ENCODE assay signal across 9 cellular contexts in genomic region chr6:24990944-24991747, GRCh38. TPM values are rescaled to one million over a fixed set of nuclear protein-coding genes. Genes with fewer than 3 reads are reported as not detected.
DNase-seq lines count a peak whose midpoint lies in the region; ATAC-seq and TF ChIP-seq lines count a peak whose summit lies in the region.
"Had no signal": no experiment of that assay in that cellular context is flagged by ENCODE, and none has a peak within 500 bp of the region (broad histone marks: within the 10 kb centered on the region; RNA-seq: fewer than 3 reads in every experiment).

No MANE protein-coding gene starts in this region.

- DNase-seq in Calu3, result no peak
- no peak for DNase-seq in activated CD4-positive, alpha-beta memory T cell treated with anti-CD3 and anti-CD28 coated beads for 36 hours
- DNase-seq in naive thymus-derived CD4-positive, alpha-beta T cell, result peak in 5 of 9 donors; percentile 30 to 50 (median 31)
- DNase-seq in SKM-1 treated with dmso at 0.1 percent for 144 hours (lab: John Stamatoyannopoulos, UW; ENCODE audit: unreplicated experiment), result no peak
- no peak for DNase-seq in effector CD4-positive, alpha-beta T cell
- no peak for DNase-seq in pons (ENCODE audit: low spot score)
- DNase-seq in left colon, result no peak

- ATAC-seq in GM21526 (IDR thresholded peaks at IDR 0.05; ENCODE audit: low FRiP score, unreplicated experiment) (peak; percentile 16), left colon (no peak)
- ATAC-seq in naive thymus-derived CD4-positive, alpha-beta T cell, result peak; percentile 36

- peak overlapping the region; percentile 37 for H3K4me3 ChIP-seq in naive thymus-derived CD4-positive, alpha-beta T cell (ENCODE audit: low read length)
- H3K4me3 ChIP-seq: testis had no signal

- H3K4me1 Mint-ChIP-seq in Calu3 (ENCODE audit: low read depth, unreplicated experiment), result peaks cover 54% of the 10 kb centered on the region
- peaks cover 67% of the 10 kb centered on the region for H3K4me1 Mint-ChIP-seq in activated CD4-positive, alpha-beta memory T cell treated with anti-CD3 and anti-CD28 coated beads for 36 hours (ENCODE audit: low read depth)
- peaks cover 46 to 88% (median 81%) of the 10 kb centered on the region in 7 donors for H3K4me1 Mint-ChIP-seq in naive thymus-derived CD4-positive, alpha-beta T cell

- H3K27me3 ChIP-seq in naive thymus-derived CD4-positive, alpha-beta T cell (ENCODE audit: control insufficient read depth in 2 of 2, insufficient read depth in 2 of 2, low read length in 2 of 2), result no peaks in the 10 kb centered on the region
- H3K27me3 ChIP-seq: testis had no signal

- no TSS peak for BruUV-seq in Calu3 (replicated peaks; lab: Mats Ljungman, UMichigan)

- peak overlapping the region; percentile 61 for H3K27ac ChIP-seq in naive thymus-derived CD4-positive, alpha-beta T cell (ENCODE audit: low read depth, low read length)
- H3K27ac ChIP-seq: testis had no signal

- intact Hi-C loops in Calu3 (cut with micrococcal nuclease; ENCODE audit: unreplicated experiment), result loop anchor here (2.0 to 5.0 kb wide), 2 partner anchors 59 to 80 kb away; no protein-coding TSS in a partner anchor
- intact Hi-C loops in activated CD4-positive, alpha-beta memory T cell treated with anti-CD3 and anti-CD28 coated beads for 36 hours (cut with micrococcal nuclease), result no loop called here
- intact Hi-C loops in naive thymus-derived CD4-positive, alpha-beta T cell (cut with micrococcal nuclease), result loop anchor here in 1 of 2 donors (2.0 to 5.0 kb wide), 2 partner anchors 16 to 79 kb away; no protein-coding TSS in a partner anchor
- intact Hi-C loops in left colon (cut with DNase I, micrococcal nuclease), result loop anchor here in 1 of 2 donors (10.0 kb wide), 1 partner anchor 136 kb away; no protein-coding TSS in a partner anchor

- CTCF ChIA-PET in Calu3 (lab: Charles Lee), result interaction anchor here (0.6 to 3.7 kb wide), 31 partner anchors 8 to 1025 kb away, joined by 3 to 127 read pairs (median 4); partner anchors contain the start of gene KIAA0319
- CTCF ChIA-PET in activated CD4-positive, alpha-beta memory T cell treated with anti-CD3 and anti-CD28 coated beads for 36 hours (lab: Charles Lee), result interaction anchor here (0.6 to 7.5 kb wide), 59 partner anchors 10 to 356 kb away, joined by 3 to 195 read pairs (median 7); partner anchors contain the start of gene RIPOR2
- CTCF ChIA-PET in naive thymus-derived CD4-positive, alpha-beta T cell (lab: Charles Lee), result interaction anchor here (0.6 to 11.3 kb wide), 43 partner anchors 9 to 145 kb away, joined by 3 to 293 read pairs (median 8); partner anchors contain the start of gene RIPOR2

- peak overlapping the region; percentile 2 for H3K27ac Mint-ChIP-seq in Calu3 (ENCODE audit: unreplicated experiment)
- peak overlapping the region; percentile 76 for H3K27ac Mint-ChIP-seq in activated CD4-positive, alpha-beta memory T cell treated with anti-CD3 and anti-CD28 coated beads for 36 hours
- H3K27ac Mint-ChIP-seq in naive thymus-derived CD4-positive, alpha-beta T cell, result peak overlapping the region; percentile 73 to 96 (median 88)

- no peaks in the 10 kb centered on the region for H3K9me3 ChIP-seq in naive thymus-derived CD4-positive, alpha-beta T cell (ENCODE audit: control insufficient read depth in 2 of 3, low read length in 3 of 3)
- H3K9me3 ChIP-seq: testis had no signal

- H3K4me3 Mint-ChIP-seq in Calu3 (ENCODE audit: low read depth, unreplicated experiment), result no peak overlapping the region
- no peak overlapping the region for H3K4me3 Mint-ChIP-seq in activated CD4-positive, alpha-beta memory T cell treated with anti-CD3 and anti-CD28 coated beads for 36 hours
- H3K4me3 Mint-ChIP-seq in naive thymus-derived CD4-positive, alpha-beta T cell, result peak overlapping the region; percentile 50 to 81 (median 68)

- peaks cover 8% of the 10 kb centered on the region for H3K9me3 Mint-ChIP-seq in Calu3 (ENCODE audit: low read depth, unreplicated experiment)
- peaks cover 12% of the 10 kb centered on the region for H3K9me3 Mint-ChIP-seq in activated CD4-positive, alpha-beta memory T cell treated with anti-CD3 and anti-CD28 coated beads for 36 hours
- peaks cover 0 to 15% (median 4%) of the 10 kb centered on the region in 11 donors for H3K9me3 Mint-ChIP-seq in naive thymus-derived CD4-positive, alpha-beta T cell

- H3K36me3 ChIP-seq in naive thymus-derived CD4-positive, alpha-beta T cell (ENCODE audit: control insufficient read depth in 2 of 3, insufficient read depth in 3 of 3, low read length in 3 of 3), result no peaks in the 10 kb centered on the region

- no peaks in the 10 kb centered on the region for H3K27me3 Mint-ChIP-seq in Calu3 (ENCODE audit: unreplicated experiment)
- H3K27me3 Mint-ChIP-seq in activated CD4-positive, alpha-beta memory T cell treated with anti-CD3 and anti-CD28 coated beads for 36 hours, result no peaks in the 10 kb centered on the region
- no peaks in the 10 kb centered on the region for H3K27me3 Mint-ChIP-seq in naive thymus-derived CD4-positive, alpha-beta T cell

- no peaks in the 10 kb centered on the region for H3K36me3 Mint-ChIP-seq in Calu3 (ENCODE audit: insufficient read depth, unreplicated experiment)
- peaks cover 9% of the 10 kb centered on the region for H3K36me3 Mint-ChIP-seq in activated CD4-positive, alpha-beta memory T cell treated with anti-CD3 and anti-CD28 coated beads for 36 hours
- peaks cover 0 to 44% (median 13%) of the 10 kb centered on the region in 5 donors for H3K36me3 Mint-ChIP-seq in naive thymus-derived CD4-positive, alpha-beta T cell

- no peak for TF ChIP-seq CTCF in Calu3 (IDR thresholded peaks at IDR 0.05; ENCODE audit: unreplicated experiment)

- H3K4me1 ChIP-seq in naive thymus-derived CD4-positive, alpha-beta T cell (ENCODE audit: control insufficient read depth in 2 of 2, insufficient read depth in 2 of 2, low read length in 2 of 2), result peaks cover 11 to 28% of the 10 kb centered on the region in 2 donors
- H3K4me1 ChIP-seq: testis had no signal

- POLR2A ChIA-PET in activated CD4-positive, alpha-beta memory T cell treated with anti-CD3 and anti-CD28 coated beads for 36 hours (lab: Charles Lee), result interaction anchor here (0.9 to 2.0 kb wide), 12 partner anchors 9 to 135 kb away, joined by 3 to 7 read pairs (median 4); partner anchors contain the start of gene RIPOR2
- POLR2A ChIA-PET in naive thymus-derived CD4-positive, alpha-beta T cell (lab: Charles Lee), result interaction anchor here (0.8 to 55.8 kb wide), 29 partner anchors 10 to 216 kb away, joined by 3 to 1138 read pairs (median 7); partner anchors contain the start of gene RIPOR2

RNA-seq across cellular contexts. Expression of gene RIPOR2, which starts 55.4 kb away (rescaled TPM):
- total RNA-seq in Calu3 (2022) (0.47 and 4.7 TPM in 2 replicates), left colon (1 to 10 TPM; 1.7 to 2.8 TPM)
- 10 to 100 TPM; 64.5 to 68.7 TPM for total RNA-seq in activated CD4-positive, alpha-beta memory T cell treated with anti-CD3 and anti-CD28 coated beads for 36 hours
- total RNA-seq in naive thymus-derived CD4-positive, alpha-beta T cell, result 100 to 1,000 TPM; 246 to 576 (median 431) TPM
- 100 to 1,000 TPM; 532 to 813 TPM for polyA plus RNA-seq in naive thymus-derived CD4-positive, alpha-beta T cell

Comparison
In these comparisons a context has a peak if more than half of its experiments do, and no peak if none do; other contexts are left out.
1. DNase-seq: peak in naive thymus-derived CD4-positive, alpha-beta T cell (5 of 9); none in Calu3 (single experiment), activated CD4-positive, alpha-beta memory T cell treated with anti-CD3 and anti-CD28 coated beads for 36 hours (single experiment), SKM-1 treated with dmso at 0.1 percent for 144 hours (single experiment), effector CD4-positive, alpha-beta T cell (single experiment), pons (single experiment) and left colon (0 of 2).
2. H3K27ac Mint-ChIP-seq: peak in every context shown above with its lines; median percentile 88 in naive thymus-derived CD4-positive, alpha-beta T cell; 76 in activated CD4-positive, alpha-beta memory T cell treated with anti-CD3 and anti-CD28 coated beads for 36 hours; 2 in Calu3.
3. H3K4me3 Mint-ChIP-seq: peak in naive thymus-derived CD4-positive, alpha-beta T cell (10 of 10); none in Calu3 (single experiment) and activated CD4-positive, alpha-beta memory T cell treated with anti-CD3 and anti-CD28 coated beads for 36 hours (single experiment).
4. RNA of gene RIPOR2, which starts 55.4 kb away (total RNA-seq): 246 to 576 TPM in naive thymus-derived CD4-positive, alpha-beta T cell and 64.5 to 68.7 TPM in activated CD4-positive, alpha-beta memory T cell treated with anti-CD3 and anti-CD28 coated beads for 36 hours; 1.7 to 2.8 TPM in left colon and 0.47 to 4.7 TPM in Calu3; every median in the first group is over 10 times any median in the second.